In the genomic region with DNA sequence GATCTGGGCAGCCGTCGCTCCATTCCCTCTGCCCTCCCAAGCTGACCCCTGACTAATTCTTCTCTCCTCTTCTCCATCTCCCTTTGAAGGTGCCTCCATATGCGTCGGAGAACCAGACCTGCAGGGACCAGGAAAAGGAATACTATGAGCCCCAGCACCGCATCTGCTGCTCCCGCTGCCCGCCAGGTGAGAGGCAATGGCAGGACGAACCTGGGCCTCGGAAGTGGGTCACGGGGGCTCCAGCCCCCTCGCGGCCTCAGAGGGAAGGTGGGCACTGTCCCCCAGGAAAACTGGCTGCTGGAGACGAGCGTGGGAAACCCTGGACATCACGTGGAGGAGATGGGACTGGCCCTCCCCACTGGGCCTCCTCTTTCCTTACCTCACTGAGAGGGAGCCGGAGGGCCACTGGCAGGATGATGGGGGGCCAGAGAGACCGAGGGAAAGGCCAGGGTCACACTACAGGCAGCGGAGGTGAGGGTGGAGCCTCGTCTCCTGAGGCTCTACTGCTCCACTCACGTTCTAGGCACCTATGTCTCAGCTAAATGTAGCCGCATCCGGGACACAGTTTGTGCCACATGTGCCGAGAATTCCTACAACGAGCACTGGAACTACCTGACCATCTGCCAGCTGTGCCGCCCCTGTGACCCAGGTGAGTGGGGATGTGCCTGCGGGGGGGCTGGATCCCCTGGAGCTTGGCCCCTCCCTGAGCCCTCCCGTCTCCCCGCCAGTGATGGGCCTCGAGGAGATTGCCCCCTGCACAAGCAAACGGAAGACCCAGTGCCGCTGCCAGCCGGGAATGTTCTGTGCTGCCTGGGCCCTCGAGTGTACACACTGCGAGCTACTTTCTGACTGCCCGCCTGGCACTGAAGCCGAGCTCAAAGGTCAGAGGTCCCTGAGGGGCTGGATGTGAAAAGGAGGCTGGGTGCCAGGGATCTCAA, we compare ENCODE assay signal across 10 cellular contexts. TPM values are rescaled to one million over a fixed set of nuclear protein-coding genes. Genes with fewer than 3 reads are reported as not detected.
DNase-seq lines count a peak whose midpoint lies in the region; ATAC-seq, FAIRE-seq and TF ChIP-seq lines count a peak whose summit lies in the region.
"Had no signal": no experiment of that assay in that cellular context is flagged by ENCODE, and none has a peak within 500 bp of the region (broad histone marks: within the 10 kb centered on the region; RNA-seq: fewer than 3 reads in every experiment).

No MANE protein-coding gene starts in this region.

- WGBS in liver: 15% methylated on average over 36 of the region's 36 CpGs

- no peak for FAIRE-seq in bronchial epithelial cell (lab: Jason Lieb, UNC)

- no peak for DNase-seq in HAP-1 (ENCODE audit: low spot score in 2 of 2)
- no peak for DNase-seq in bronchial epithelial cell (ENCODE audit: low read depth)
- no peak for DNase-seq in SHP77 treated with DMSO at 0.1 percent for 48 hours (lab: John Stamatoyannopoulos, UW)
- DNase-seq in dedifferentiated amniotic fluid mesenchymal stem cell (ENCODE audit: extremely low spot score): no peak
- no peak for DNase-seq in NOMO-1 treated with DMSO at 0.1 percent for 48 hours (lab: John Stamatoyannopoulos, UW; ENCODE audit: unreplicated experiment)
- DNase-seq: cerebellar nuclear complex had no signal

- H3K4me1 ChIP-seq in HAP-1 (no peaks in the 10 kb centered on the region), liver (ENCODE audit: control insufficient read depth in 4 of 4, insufficient read depth in 4 of 4, low read length in 3 of 4) (peaks cover 13 to 34% (median 23%) of the 10 kb centered on the region in 4 donors)

- no peaks in the 10 kb centered on the region for H3K36me3 ChIP-seq in HAP-1 (replicated peaks)
- peaks cover 25% of the 10 kb centered on the region for H3K36me3 ChIP-seq in bronchial epithelial cell (ENCODE audit: control insufficient read depth, insufficient read depth, low read length)
- peaks cover 19 to 23% (median 21%) of the 10 kb centered on the region in 4 donors for H3K36me3 ChIP-seq in liver (ENCODE audit: control insufficient read depth in 4 of 4, insufficient read depth in 3 of 4, low read depth in 1 of 4, low read length in 3 of 4)

- ATAC-seq in GM18861 (IDR thresholded peaks at IDR 0.05; ENCODE audit: unreplicated experiment): no peak

- H3K9me3 ChIP-seq in HAP-1 (no peaks in the 10 kb centered on the region), liver (ENCODE audit: control insufficient read depth in 4 of 4, low read length in 3 of 4) (no peaks in the 10 kb centered on the region)

- peak overlapping the region; percentile 77 to 94 for H3K9ac ChIP-seq in liver (ENCODE audit: low read depth in 1 of 2, low read length in 2 of 2)

- H3K4me3 ChIP-seq in HAP-1: peak overlapping the region; percentile 11; the same call in 1 of the 2 replicates
- peak overlapping the region; percentile 72 for H3K4me3 ChIP-seq in bronchial epithelial cell (ENCODE audit: low read depth, low read length)
- H3K4me3 ChIP-seq in liver (ENCODE audit: low read depth in 1 of 3, low read length in 3 of 3): peak overlapping the region; percentile 88 to 91 (median 89)

- in situ Hi-C loops in HAP-1 (cut with MboI; ENCODE audit: low sequenced_read_pairs): no loop called here

- H3K27me3 ChIP-seq in HAP-1 (ENCODE audit: low read depth) (no peaks in the 10 kb centered on the region), bronchial epithelial cell (ENCODE audit: control insufficient read depth, insufficient read depth, low read length) (no peaks in the 10 kb centered on the region), liver (ENCODE audit: control insufficient read depth in 4 of 4, insufficient read depth in 4 of 4, low read length in 3 of 4) (no peaks in the 10 kb centered on the region)

- TF ChIP-seq CTCF in bronchial epithelial cell (IDR thresholded peaks at IDR 0.05; ENCODE audit: insufficient read depth, low read length, severe bottlenecking) (no peak), liver (IDR thresholded peaks at IDR 0.05; ENCODE audit: low read depth, low read length, missing input control) (no peak)

- H3K27ac ChIP-seq in liver (ENCODE audit: low read depth in 1 of 2, low read length in 2 of 2): peak overlapping the region; percentile 95
- H3K27ac ChIP-seq in temporal lobe (ENCODE audit: low read depth, low read length): peak overlapping the region; percentile 84

- TF ChIP-seq RAD21 in liver (IDR thresholded peaks at IDR 0.05): peak in 1 of 2 donors; percentile 35

TF ChIP-seq in liver, 16 proteins besides CTCF, POLR2A, EP300 and RAD21:
- no peak for TF ChIP-seq FOXA2 (IDR thresholded peaks at IDR 0.05)
- no peak for TF ChIP-seq GABPA (IDR thresholded peaks at IDR 0.05 in 1 of 2, conservative IDR thresholded peaks at IDR 0.05 in 1 of 2)
- TF ChIP-seq, protein P1, sequence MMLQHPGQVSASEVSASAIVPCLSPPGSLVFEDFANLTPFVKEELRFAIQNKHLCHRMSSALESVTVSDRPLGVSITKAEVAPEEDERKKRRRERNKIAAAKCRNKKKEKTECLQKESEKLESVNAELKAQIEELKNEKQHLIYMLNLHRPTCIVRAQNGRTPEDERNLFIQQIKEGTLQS (IDR thresholded peaks at IDR 0.05): no peak
- TF ChIP-seq, protein P2, sequence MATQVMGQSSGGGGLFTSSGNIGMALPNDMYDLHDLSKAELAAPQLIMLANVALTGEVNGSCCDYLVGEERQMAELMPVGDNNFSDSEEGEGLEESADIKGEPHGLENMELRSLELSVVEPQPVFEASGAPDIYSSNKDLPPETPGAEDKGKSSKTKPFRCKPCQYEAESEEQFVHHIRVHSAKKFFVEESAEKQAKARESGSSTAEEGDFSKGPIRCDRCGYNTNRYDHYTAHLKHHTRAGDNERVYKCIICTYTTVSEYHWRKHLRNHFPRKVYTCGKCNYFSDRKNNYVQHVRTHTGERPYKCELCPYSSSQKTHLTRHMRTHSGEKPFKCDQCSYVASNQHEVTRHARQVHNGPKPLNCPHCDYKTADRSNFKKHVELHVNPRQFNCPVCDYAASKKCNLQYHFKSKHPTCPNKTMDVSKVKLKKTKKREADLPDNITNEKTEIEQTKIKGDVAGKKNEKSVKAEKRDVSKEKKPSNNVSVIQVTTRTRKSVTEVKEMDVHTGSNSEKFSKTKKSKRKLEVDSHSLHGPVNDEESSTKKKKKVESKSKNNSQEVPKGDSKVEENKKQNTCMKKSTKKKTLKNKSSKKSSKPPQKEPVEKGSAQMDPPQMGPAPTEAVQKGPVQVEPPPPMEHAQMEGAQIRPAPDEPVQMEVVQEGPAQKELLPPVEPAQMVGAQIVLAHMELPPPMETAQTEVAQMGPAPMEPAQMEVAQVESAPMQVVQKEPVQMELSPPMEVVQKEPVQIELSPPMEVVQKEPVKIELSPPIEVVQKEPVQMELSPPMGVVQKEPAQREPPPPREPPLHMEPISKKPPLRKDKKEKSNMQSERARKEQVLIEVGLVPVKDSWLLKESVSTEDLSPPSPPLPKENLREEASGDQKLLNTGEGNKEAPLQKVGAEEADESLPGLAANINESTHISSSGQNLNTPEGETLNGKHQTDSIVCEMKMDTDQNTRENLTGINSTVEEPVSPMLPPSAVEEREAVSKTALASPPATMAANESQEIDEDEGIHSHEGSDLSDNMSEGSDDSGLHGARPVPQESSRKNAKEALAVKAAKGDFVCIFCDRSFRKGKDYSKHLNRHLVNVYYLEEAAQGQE (IDR thresholded peaks at IDR 0.05): peak; percentile 21
- TF ChIP-seq, protein P3, sequence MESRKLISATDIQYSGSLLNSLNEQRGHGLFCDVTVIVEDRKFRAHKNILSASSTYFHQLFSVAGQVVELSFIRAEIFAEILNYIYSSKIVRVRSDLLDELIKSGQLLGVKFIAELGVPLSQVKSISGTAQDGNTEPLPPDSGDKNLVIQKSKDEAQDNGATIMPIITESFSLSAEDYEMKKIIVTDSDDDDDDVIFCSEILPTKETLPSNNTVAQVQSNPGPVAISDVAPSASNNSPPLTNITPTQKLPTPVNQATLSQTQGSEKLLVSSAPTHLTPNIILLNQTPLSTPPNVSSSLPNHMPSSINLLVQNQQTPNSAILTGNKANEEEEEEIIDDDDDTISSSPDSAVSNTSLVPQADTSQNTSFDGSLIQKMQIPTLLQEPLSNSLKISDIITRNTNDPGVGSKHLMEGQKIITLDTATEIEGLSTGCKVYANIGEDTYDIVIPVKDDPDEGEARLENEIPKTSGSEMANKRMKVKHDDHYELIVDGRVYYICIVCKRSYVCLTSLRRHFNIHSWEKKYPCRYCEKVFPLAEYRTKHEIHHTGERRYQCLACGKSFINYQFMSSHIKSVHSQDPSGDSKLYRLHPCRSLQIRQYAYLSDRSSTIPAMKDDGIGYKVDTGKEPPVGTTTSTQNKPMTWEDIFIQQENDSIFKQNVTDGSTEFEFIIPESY (IDR thresholded peaks at IDR 0.05): no peak
- TF ChIP-seq FOXA1 (IDR thresholded peaks at IDR 0.05): no peak
- TF ChIP-seq RXRA (IDR thresholded peaks at IDR 0.05): peak; percentile 51 to 71
- peak; percentile 45 for TF ChIP-seq SP1 (IDR thresholded peaks at IDR 0.05)
- TF ChIP-seq, protein P4, sequence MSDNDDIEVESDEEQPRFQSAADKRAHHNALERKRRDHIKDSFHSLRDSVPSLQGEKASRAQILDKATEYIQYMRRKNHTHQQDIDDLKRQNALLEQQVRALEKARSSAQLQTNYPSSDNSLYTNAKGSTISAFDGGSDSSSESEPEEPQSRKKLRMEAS (IDR thresholded peaks at IDR 0.05): peak; percentile 62
- no peak for TF ChIP-seq YY1 (IDR thresholded peaks at IDR 0.05)
- peak; percentile 65 for TF ChIP-seq TAF1 (conservative IDR thresholded peaks at IDR 0.05)
- TF ChIP-seq NR2F2 (IDR thresholded peaks at IDR 0.05): peak; percentile 71
- TF ChIP-seq JUND (IDR thresholded peaks at IDR 0.05): no peak
- peak; percentile 57 to 59 for TF ChIP-seq HNF4A (conservative IDR thresholded peaks at IDR 0.05)
- no peak for TF ChIP-seq EGR1 (IDR thresholded peaks at IDR 0.05; ENCODE audit: low read depth in 2 of 2)
- TF ChIP-seq HNF4G (IDR thresholded peaks at IDR 0.05): no peak

RNA-seq across cellular contexts. Expression of a gene that starts 0.8 kb away (rescaled TPM):
- total RNA-seq in bronchial epithelial cell (55.8 and 60.6 TPM in 2 replicates), liver (10 to 100 TPM; 15.8 to 93.9 TPM), temporal lobe (0.98 TPM)
- polyA plus RNA-seq in liver: 100 to 1,000 TPM in 1 of 2 donors, 10 to 100 TPM in 1; 84.1 to 138 TPM

RNA-seq across cellular contexts. Expression of a gene that starts 9.4 kb away (rescaled TPM):
- total RNA-seq in bronchial epithelial cell (54.5 and 57.7 TPM in 2 replicates), liver (1 to 10 TPM in 1 of 2 donors, under 1 TPM in 1; 0.47 to 7.7 TPM), temporal lobe (not detected)
- polyA plus RNA-seq in liver: 1 to 10 TPM; 2.2 to 3.5 TPM
- total RNA-seq: T-helper 1 cell treated with Interleukin-12 subunit alpha and Interleukin-12 subunit beta and Interleukin-4 antibody, amounts not matched to agents 30 ng/mL and 1 ng/mL, for 36 hours had no signal

RNA-seq across cellular contexts. Expression of a gene that starts 42.9 kb away (rescaled TPM):
- total RNA-seq in bronchial epithelial cell: 26.9 and 47.0 TPM in 2 replicates
- total RNA-seq in liver: 100 to 1,000 TPM in 1 of 2 donors, 10 to 100 TPM in 1; 36.9 to 144 TPM
- polyA plus RNA-seq in liver: 100 to 1,000 TPM in 1 of 2 donors, 10 to 100 TPM in 1; 56.0 to 121 TPM
- 8.1 TPM for total RNA-seq in temporal lobe

RNA-seq across cellular contexts. Expression of a gene that starts 60.0 kb away (rescaled TPM):
- total RNA-seq in bronchial epithelial cell (not detected in 2 replicates), liver (under 1 TPM; 0.28 to 0.67 TPM), temporal lobe (0.25 TPM)
- polyA plus RNA-seq in liver: 1 to 10 TPM in 1 of 2 donors, under 1 TPM in 1; 0.58 to 2.5 TPM

Comparison
In these comparisons a context has a peak if more than half of its experiments do, and no peak if none do; other contexts are left out.
1. H3K4me3 ChIP-seq: peak in every context shown above with its lines; median percentile 89 in liver; 72 in bronchial epithelial cell; 11 in HAP-1.